8 cellular contexts compared by ENCODE assay signal in the genomic region with DNA sequence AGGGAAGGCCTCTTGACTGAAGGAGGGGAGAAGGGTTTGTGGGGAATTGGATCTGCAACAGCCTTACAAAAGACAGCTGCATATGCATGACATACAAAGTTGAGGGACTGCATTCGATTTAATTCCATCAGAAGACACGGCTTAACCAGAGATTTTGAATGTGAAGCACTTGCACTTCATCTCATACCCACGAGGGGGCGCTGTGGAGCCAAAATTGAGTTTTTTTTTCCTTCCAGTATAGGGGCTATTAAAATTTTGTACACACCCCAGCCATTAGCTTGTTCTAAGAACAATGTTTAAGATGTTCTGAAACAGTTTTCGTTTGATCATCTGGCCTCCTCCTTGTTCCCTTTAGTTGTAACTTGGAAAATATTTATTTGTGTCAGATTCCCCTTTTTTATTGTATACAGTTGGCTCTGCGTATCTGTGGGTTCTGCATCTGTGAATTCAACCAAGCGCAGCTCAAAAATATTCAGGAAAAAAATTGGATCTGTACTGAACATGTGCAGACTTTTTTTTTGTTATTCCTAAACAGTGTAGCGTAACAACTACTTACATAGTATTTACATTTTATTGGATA. TPM values are rescaled to one million over a fixed set of nuclear protein-coding genes. Genes with fewer than 3 reads are reported as not detected.
DNase-seq lines count a peak whose midpoint lies in the region; ATAC-seq and TF ChIP-seq lines count a peak whose summit lies in the region.

No MANE protein-coding gene starts in this region.

- TF ChIP-seq CTCF in WTC11 (IDR thresholded peaks at IDR 0.05) (peak; percentile 96), kidney epithelial cell (IDR thresholded peaks at IDR 0.05; ENCODE audit: insufficient read depth, low read length, poor library complexity, severe bottlenecking) (peak; percentile 98)

- peak overlapping the region; percentile 97 for H3K27ac Mint-ChIP-seq in WTC11
- H3K27ac Mint-ChIP-seq in central memory CD8-positive, alpha-beta T cell (ENCODE audit: low read depth) = peak overlapping the region; percentile 98

- CTCF ChIA-PET in WTC11 (lab: Charles Lee) = interaction anchor here (0.5 to 4.5 kb wide), 23 partner anchors 9 to 820 kb away, joined by 3 to 76 read pairs (median 6); partner anchors contain the start of gene PEBP1

- peak overlapping the region; percentile 89 for H3K4me3 Mint-ChIP-seq in WTC11
- H3K4me3 Mint-ChIP-seq in central memory CD8-positive, alpha-beta T cell = peak overlapping the region; percentile 98

- H3K27me3 ChIP-seq in kidney epithelial cell (ENCODE audit: control insufficient read depth, insufficient read depth, low read length) = no peaks in the 10 kb centered on the region

- H3K4me3 ChIP-seq in kidney epithelial cell (ENCODE audit: low read depth, low read length) = peak overlapping the region; percentile 90

- peak; percentile 40 to 57 for DNase-seq in NCI-H446 (lab: John Stamatoyannopoulos, UW)
- no peak for DNase-seq in NCI-H446 treated with DMSO at 0.1 percent for 48 hours (lab: John Stamatoyannopoulos, UW)
- DNase-seq in NCI-H2107 treated with DMSO at 0.1 percent for 48 hours (lab: John Stamatoyannopoulos, UW; ENCODE audit: unreplicated experiment) = peak; percentile 55
- peak; percentile 67 for DNase-seq in WTC11 (ENCODE audit: low spot score)
- peak; percentile 72 to 83 for DNase-seq in central memory CD8-positive, alpha-beta T cell (ENCODE audit: low spot score in 2 of 2)
- DNase-seq in kidney epithelial cell (ENCODE audit: low read depth) = no peak
- DNase-seq in stimulated activated CD4-positive, alpha-beta T cell treated with anti-CD3 and anti-CD28 coated beads, Interleukin-1b, Interleukin-23, amount 100 ng/mL, for 4 hours (ENCODE audit: low read depth in 2 of 2) = peak; percentile 68 to 76

- H3K4me1 Mint-ChIP-seq in WTC11 = peaks cover 37% of the 10 kb centered on the region
- peaks cover 20% of the 10 kb centered on the region for H3K4me1 Mint-ChIP-seq in central memory CD8-positive, alpha-beta T cell

- no peaks in the 10 kb centered on the region for H3K9me3 Mint-ChIP-seq in WTC11
- H3K9me3 Mint-ChIP-seq in central memory CD8-positive, alpha-beta T cell = no peaks in the 10 kb centered on the region

- POLR2A ChIA-PET in WTC11 (lab: Charles Lee) = no interaction called here

- H3K36me3 ChIP-seq in kidney epithelial cell (ENCODE audit: control insufficient read depth, insufficient read depth, low read length) = peaks cover 2% of the 10 kb centered on the region

- H3K27me3 Mint-ChIP-seq in WTC11 (ENCODE audit: low read depth) = no peaks in the 10 kb centered on the region
- no peaks in the 10 kb centered on the region for H3K27me3 Mint-ChIP-seq in central memory CD8-positive, alpha-beta T cell

- peaks cover 25% of the 10 kb centered on the region for H3K36me3 Mint-ChIP-seq in WTC11
- peaks cover 38% of the 10 kb centered on the region for H3K36me3 Mint-ChIP-seq in central memory CD8-positive, alpha-beta T cell (ENCODE audit: insufficient read depth)

- ATAC-seq in WTC11 = no peak
- ATAC-seq in central memory CD8-positive, alpha-beta T cell (replicated peaks; ENCODE audit: extremely low read depth, poor library complexity, severe bottlenecking) = no peak
- no peak for ATAC-seq in GM21381 (IDR thresholded peaks at IDR 0.05; ENCODE audit: unreplicated experiment)

TF ChIP-seq in WTC11, 78 proteins besides CTCF, POLR2A, EP300 and RAD21:
- TF ChIP-seq NFE2L1 (CRISPR knock-in tag; IDR thresholded peaks at IDR 0.05) (no peak), KAT7 (CRISPR knock-in tag; IDR thresholded peaks at IDR 0.05; ENCODE audit: borderline replicate concordance) (no peak)

RNA-seq across cellular contexts. Expression of gene SUDS3, which starts 1.6 kb away (rescaled TPM):
- 63.9 to 65.5 TPM (median 64.7 TPM) in 3 replicates for total RNA-seq in WTC11 (2021)
- total RNA-seq in kidney epithelial cell = 30.5 and 45.9 TPM in 2 replicates

RNA-seq across cellular contexts. Expression of gene TAOK3, which starts 5.3 kb away (rescaled TPM):
- total RNA-seq in WTC11 (2021) = 8.3 to 13.0 TPM (median 9.3 TPM) in 3 replicates
- total RNA-seq in kidney epithelial cell = 8.7 and 13.5 TPM in 2 replicates

Comparison
In these comparisons a context has a peak if more than half of its experiments do, and no peak if none do; other contexts are left out.
1. DNase-seq: peak in NCI-H446 (2 of 2), NCI-H2107 treated with DMSO at 0.1 percent for 48 hours (single experiment), WTC11 (single experiment), central memory CD8-positive, alpha-beta T cell (2 of 2) and stimulated activated CD4-positive, alpha-beta T cell treated with anti-CD3 and anti-CD28 coated beads, Interleukin-1b, Interleukin-23, amount 100 ng/mL, for 4 hours (2 of 2); none in NCI-H446 treated with DMSO at 0.1 percent for 48 hours (single experiment) and kidney epithelial cell (single experiment).